1 cellular context compared by ENCODE assay signal in the genomic region with DNA sequence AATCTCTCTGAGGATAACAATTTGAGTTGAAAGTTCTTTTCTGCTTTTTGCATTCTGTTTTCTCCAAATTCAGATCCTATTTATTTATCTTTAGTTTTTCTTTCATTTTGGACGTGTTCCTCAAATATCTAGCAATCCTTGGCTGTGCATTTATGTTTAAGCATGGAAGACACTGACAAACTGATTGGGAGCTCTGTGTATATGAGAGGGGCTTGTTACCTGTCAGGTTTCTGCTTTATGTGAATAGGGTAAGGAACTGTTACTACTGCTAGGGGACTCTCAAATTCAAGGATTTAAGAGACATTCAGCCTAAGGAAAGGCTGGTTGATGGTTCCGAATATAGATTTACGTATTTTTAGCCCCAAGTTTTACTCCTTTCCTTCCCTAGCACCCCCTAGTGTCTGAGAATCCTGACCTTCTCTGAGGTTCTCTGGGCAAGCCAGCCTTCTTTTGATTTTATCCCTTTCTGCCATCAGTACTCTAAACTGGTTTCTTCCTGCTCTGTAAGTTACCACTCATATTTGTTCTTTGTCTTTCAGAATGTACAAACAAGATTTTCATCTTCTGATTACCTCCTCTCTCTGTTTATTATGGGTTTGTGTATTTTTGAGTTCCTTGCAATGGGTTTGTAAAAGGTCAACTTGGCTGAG.
TF ChIP-seq lines count a peak whose summit lies in the region.

No MANE protein-coding gene starts in this region.

TF ChIP-seq in K562, 482 proteins besides CTCF, POLR2A, EP300 and RAD21:
- TF ChIP-seq ZNF780A (CRISPR knock-in tag; IDR thresholded peaks at IDR 0.05) (no peak), ZNF766 (CRISPR knock-in tag; conservative IDR thresholded peaks at IDR 0.05) (0 out of 2 replicates have a peak, but pooled peaks have one; percentile 19)
TF ChIP-seq in K562: peak in this region for 1.
